In genomic region chr12:51118706-51119105, GRCh38 we compare ENCODE assay signal across 13 cellular contexts. TPM values are rescaled to one million over a fixed set of nuclear protein-coding genes. Genes with fewer than 3 reads are reported as not detected.
A peak's percentile ranks its signal among the peaks of the same experiment; 100 is the strongest.
DNase-seq lines count a peak whose midpoint lies in the region; ATAC-seq, FAIRE-seq and TF ChIP-seq lines count a peak whose summit lies in the region.
"Had no signal": no experiment of that assay in that cellular context is flagged by ENCODE, and none has a peak within 500 bp of the region (broad histone marks: within the 10 kb centered on the region; RNA-seq: fewer than 3 reads in every experiment).

No MANE protein-coding gene starts in this region.

- no peak overlapping the region for H3K27ac ChIP-seq in trophoblast cell (ENCODE audit: low read depth, low read length)
- H3K27ac ChIP-seq in MM.1S (ENCODE audit: low read length): no peak overlapping the region
- H3K27ac ChIP-seq: left lung, right atrium auricular region had no signal

- H2BK12ac ChIP-seq in trophoblast cell (ENCODE audit: low read length): no peak overlapping the region

- DNase-seq in GM04503 (ENCODE audit: low read depth) (peak; percentile 10), M059J (ENCODE audit: low read depth) (peak; percentile 94), bronchial epithelial cell (ENCODE audit: low read depth) (peak; percentile 99), trophoblast cell (peak; percentile 68 to 86), NCI-H774 (lab: John Stamatoyannopoulos, UW) (no peak), MM.1S (no peak)
- DNase-seq: activated CD8-positive, alpha-beta T cell treated with anti-CD3 and anti-CD28 coated beads, Interleukin-2, amount 10 ng/mL, durations not matched to agents 7 days and 5 days; activated gamma-delta T cell treated with Interleukin-2 at 50 U/mL for 16 hours; left lung; naive thymus-derived CD8-positive, alpha-beta T cell had no signal

- H3K9me3 ChIP-seq in trophoblast cell (ENCODE audit: insufficient read depth, low read depth, low read length): no peaks in the 10 kb centered on the region
- H3K9me3 ChIP-seq in MM.1S (replicated peaks; ENCODE audit: insufficient read depth, low read length): no peaks in the 10 kb centered on the region
- H3K9me3 ChIP-seq: left lung, right atrium auricular region had no signal

- no peak overlapping the region for H4K12ac ChIP-seq in trophoblast cell (ENCODE audit: low read depth, low read length)

- no CpG with 5 or more reads among the region's 3 CpGs for WGBS in trophoblast cell (ENCODE audit: extremely low coverage, insufficient coverage, insufficient read length)

- H3K79me1 ChIP-seq in trophoblast cell (ENCODE audit: low read length): no peaks in the 10 kb centered on the region

- H3K9ac ChIP-seq in trophoblast cell (ENCODE audit: low read length): no peak overlapping the region
- no peak overlapping the region for H3K9ac ChIP-seq in MM.1S (ENCODE audit: low read length)

- H3K4me2 ChIP-seq in trophoblast cell (ENCODE audit: low read length): no peak overlapping the region
- no peak overlapping the region for H3K4me2 ChIP-seq in MM.1S (ENCODE audit: low read depth, low read length)

- H4K8ac ChIP-seq in trophoblast cell (ENCODE audit: low read depth, low read length): no peak overlapping the region

- H3K79me2 ChIP-seq in trophoblast cell (ENCODE audit: control insufficient read depth, insufficient read depth, low read length, poor library complexity) (no peaks in the 10 kb centered on the region), MM.1S (ENCODE audit: low read length) (no peaks in the 10 kb centered on the region)

- no peak overlapping the region for H2BK5ac ChIP-seq in trophoblast cell (ENCODE audit: low read depth, low read length, poor library complexity)

- H2AK5ac ChIP-seq in trophoblast cell (ENCODE audit: low read length): no peak overlapping the region

- H2BK120ac ChIP-seq in trophoblast cell (ENCODE audit: insufficient read depth, low read length, poor library complexity): no peak overlapping the region

- H3K14ac ChIP-seq in trophoblast cell (ENCODE audit: low read length): no peak overlapping the region

- FAIRE-seq in bronchial epithelial cell (lab: Jason Lieb, UNC): no peak

- no peak for TF ChIP-seq CTCF in bronchial epithelial cell (IDR thresholded peaks at IDR 0.05; ENCODE audit: insufficient read depth, low read length, severe bottlenecking)
- TF ChIP-seq CTCF in MM.1S (IDR thresholded peaks at IDR 0.05; ENCODE audit: low read length): no peak

- H3K4me3 ChIP-seq in bronchial epithelial cell (ENCODE audit: low read depth, low read length) (no peak overlapping the region), trophoblast cell (ENCODE audit: low read depth, low read length) (no peak overlapping the region), MM.1S (ENCODE audit: low read length) (no peak overlapping the region)
- H3K4me3 ChIP-seq: left lung, right atrium auricular region had no signal

- H3K4me1 ChIP-seq in trophoblast cell (ENCODE audit: control insufficient read depth in 1 of 2, insufficient read depth in 2 of 2, low read length in 2 of 2) (no peaks in the 10 kb centered on the region), MM.1S (ENCODE audit: low read length) (no peaks in the 10 kb centered on the region)
- H3K4me1 ChIP-seq: left lung, right atrium auricular region had no signal

- no peak overlapping the region for H3K4ac ChIP-seq in trophoblast cell (ENCODE audit: low read depth, low read length)

- H3K9me2 ChIP-seq in MM.1S (replicated peaks; ENCODE audit: insufficient read depth, low read length): no peaks in the 10 kb centered on the region

- no peak for ATAC-seq in activated CD4-positive, CD25-positive, alpha-beta regulatory T cell treated with anti-CD3 and anti-CD28 coated beads, Interleukin-2, amount 50 U/mL, for 24 hours
- ATAC-seq in HG02610 (IDR thresholded peaks at IDR 0.05; ENCODE audit: unreplicated experiment): no peak
- ATAC-seq: activated CD8-positive, alpha-beta T cell treated with anti-CD3 and anti-CD28 coated beads, Interleukin-2, amount 10 ng/mL, durations not matched to agents 7 days and 5 days; left lung; naive thymus-derived CD8-positive, alpha-beta T cell had no signal

- H3K23ac ChIP-seq in trophoblast cell (ENCODE audit: low read length): no peak overlapping the region

- H4K20me1 ChIP-seq in MM.1S (ENCODE audit: insufficient read depth, low read length): no peaks in the 10 kb centered on the region; the same call in 1 of the 2 replicates

- H4K91ac ChIP-seq in trophoblast cell (ENCODE audit: low read depth, low read length): no peak overlapping the region

- no peak overlapping the region for H3K18ac ChIP-seq in trophoblast cell (ENCODE audit: low read length)

- H3K27me3 ChIP-seq in bronchial epithelial cell (ENCODE audit: control insufficient read depth, insufficient read depth, low read length): no peaks in the 10 kb centered on the region
- H3K27me3 ChIP-seq in trophoblast cell (ENCODE audit: insufficient read depth, low read length): no peaks in the 10 kb centered on the region
- H3K27me3 ChIP-seq in MM.1S (replicated peaks; ENCODE audit: insufficient read depth, low read length): no peaks in the 10 kb centered on the region
- H3K27me3 ChIP-seq: left lung, right atrium auricular region had no signal

- H3K36me3 ChIP-seq in bronchial epithelial cell (ENCODE audit: control insufficient read depth, insufficient read depth, low read length) (peaks cover 1% of the 10 kb centered on the region), trophoblast cell (ENCODE audit: control insufficient read depth in 1 of 2, insufficient read depth in 2 of 2, low read length in 2 of 2) (peaks cover 2 to 5% of the 10 kb centered on the region in 2 experiments), MM.1S (replicated peaks; ENCODE audit: insufficient read depth, low read length) (no peaks in the 10 kb centered on the region)

- H2AFZ ChIP-seq in trophoblast cell (ENCODE audit: insufficient read depth, low read length, poor library complexity): no peak overlapping the region
- no peak overlapping the region for H2AFZ ChIP-seq in MM.1S (ENCODE audit: low read length)

- no peaks in the 10 kb centered on the region for H3F3A ChIP-seq in MM.1S (ENCODE audit: insufficient read depth, low read length)

RNA-seq across cellular contexts. Expression of gene CSRNP2, which starts 35.3 kb away (rescaled TPM):
- 12.6 and 16.8 TPM in 2 replicates for total RNA-seq in M059J (2014; rRNA removed; shearing (Covaris generic))
- total RNA-seq in bronchial epithelial cell: 14.5 and 19.2 TPM in 2 replicates
- 24.1 and 24.9 TPM in 2 replicates for polyA plus RNA-seq in trophoblast cell (2013)

RNA-seq across cellular contexts. Expression of gene TFCP2, which starts 54.2 kb away (rescaled TPM):
- 4.9 and 6.8 TPM in 2 replicates for total RNA-seq in M059J (2014; rRNA removed; shearing (Covaris generic))
- total RNA-seq in bronchial epithelial cell: 7.1 and 7.6 TPM in 2 replicates
- 19.4 and 20.9 TPM in 2 replicates for polyA plus RNA-seq in trophoblast cell (2013)

Comparison
In these comparisons a context has a peak if more than half of its experiments do, and no peak if none do; other contexts are left out.
1. DNase-seq: peak in GM04503 (single experiment), M059J (single experiment), bronchial epithelial cell (single experiment) and trophoblast cell (2 of 2); none in NCI-H774 (single experiment) and MM.1S (single experiment).